In genomic region chr1:92537333-92537884, GRCh38 we compare ENCODE assay signal across 13 cellular contexts. TPM values are rescaled to one million over a fixed set of nuclear protein-coding genes. Genes with fewer than 3 reads are reported as not detected.
DNase-seq lines count a peak whose midpoint lies in the region; ATAC-seq and TF ChIP-seq lines count a peak whose summit lies in the region.
"Had no signal": no experiment of that assay in that cellular context is flagged by ENCODE, and none has a peak within 500 bp of the region (broad histone marks: within the 10 kb centered on the region; RNA-seq: fewer than 3 reads in every experiment).

No MANE protein-coding gene starts in this region.

- intact Hi-C loops in PC-9 (cut with micrococcal nuclease; ENCODE audit: unreplicated experiment) = no loop called here

- H3K4me2 ChIP-seq in PC-9 = no peak overlapping the region

- H3K27me3 Mint-ChIP-seq in activated naive CD4-positive, alpha-beta T cell treated with anti-CD3 and anti-CD28 coated beads, Interleukin-2, amount 50 U/mL, for 24 hours = no peaks in the 10 kb centered on the region

- TF ChIP-seq CTCF in VCaP (conservative IDR thresholded peaks at IDR 0.05) (no peak), PC-9 (conservative IDR thresholded peaks at IDR 0.05) (no peak)

- CTCF ChIA-PET in PC-9 (lab: Charles Lee) = interaction anchor here (0.7 kb wide), 1 partner anchor 366 kb away, joined by 9 read pairs; no protein-coding TSS in a partner anchor

- no peak for ATAC-seq in GM18511 (IDR thresholded peaks at IDR 0.05; ENCODE audit: unreplicated experiment)

- H3K27ac ChIP-seq in VCaP (peak overlapping the region; percentile 53), PC-9 (no peak overlapping the region)
- H3K27ac ChIP-seq: foreskin keratinocyte had no signal

- H3K4me3 Mint-ChIP-seq in activated naive CD4-positive, alpha-beta T cell treated with anti-CD3 and anti-CD28 coated beads, Interleukin-2, amount 50 U/mL, for 24 hours = peak overlapping the region; percentile 78

- no peak for DNase-seq in activated naive CD4-positive, alpha-beta T cell treated with anti-CD3 and anti-CD28 coated beads, Interleukin-2, amount 50 U/mL, for 16 hours
- DNase-seq in H4 (ENCODE audit: low spot score) = no peak
- no peak for DNase-seq in PC-9
- no peak for DNase-seq in NOMO-1 (lab: John Stamatoyannopoulos, UW; ENCODE audit: unreplicated experiment in 2 of 2)
- DNase-seq: body of pancreas, DMS79 treated with DMSO at 0.1 percent for 48 hours, foreskin keratinocyte, NCI-H2107, SHP77 had no signal

- H3K4me3 ChIP-seq in endocrine pancreas (ENCODE audit: control insufficient read depth, insufficient read depth, low read length) (peak overlapping the region; percentile 35), PC-9 (no peak overlapping the region)
- H3K4me3 ChIP-seq: body of pancreas had no signal

- no TSS peak for BruUV-seq in PC-9 (replicated peaks; lab: Mats Ljungman, UMichigan)

- no peaks in the 10 kb centered on the region for H3K9me3 ChIP-seq in endocrine pancreas (ENCODE audit: control insufficient read depth, low read length)
- no peaks in the 10 kb centered on the region for H3K9me3 ChIP-seq in PC-9 (ENCODE audit: insufficient read depth, low read depth)
- H3K9me3 ChIP-seq: body of pancreas had no signal

- peaks cover 77% of the 10 kb centered on the region for H3K4me1 Mint-ChIP-seq in activated naive CD4-positive, alpha-beta T cell treated with anti-CD3 and anti-CD28 coated beads, Interleukin-2, amount 50 U/mL, for 24 hours

- peak overlapping the region; percentile 99 for H3K27ac Mint-ChIP-seq in activated naive CD4-positive, alpha-beta T cell treated with anti-CD3 and anti-CD28 coated beads, Interleukin-2, amount 50 U/mL, for 24 hours

- H3K79me2 ChIP-seq in PC-9 (ENCODE audit: low read depth) = no peaks in the 10 kb centered on the region

- POLR2A ChIA-PET in PC-9 (lab: Charles Lee; ENCODE audit: unreplicated experiment) = no interaction called here

- no peaks in the 10 kb centered on the region for H4K20me1 ChIP-seq in PC-9 (ENCODE audit: insufficient read depth)

- H3K9me2 ChIP-seq in PC-9 (ENCODE audit: insufficient read depth) = 0 out of 2 replicates have a peak, but pooled peaks cover 3% of the 10 kb centered on the region

- H3K27me3 ChIP-seq in endocrine pancreas (ENCODE audit: control insufficient read depth, insufficient read depth, low read length) = no peaks in the 10 kb centered on the region
- no peaks in the 10 kb centered on the region for H3K27me3 ChIP-seq in PC-9 (ENCODE audit: insufficient read depth, low read depth)
- H3K27me3 ChIP-seq: body of pancreas, foreskin keratinocyte had no signal

- H3K4me1 ChIP-seq in endocrine pancreas (ENCODE audit: control insufficient read depth, insufficient read depth, low read length) (peaks cover 20% of the 10 kb centered on the region), PC-9 (replicated peaks; ENCODE audit: insufficient read depth) (no peaks in the 10 kb centered on the region)
- H3K4me1 ChIP-seq: foreskin keratinocyte had no signal

- no peaks in the 10 kb centered on the region for H3F3A ChIP-seq in PC-9 (ENCODE audit: insufficient read depth, low read depth)

- peaks cover 6% of the 10 kb centered on the region for H3K9me3 Mint-ChIP-seq in activated naive CD4-positive, alpha-beta T cell treated with anti-CD3 and anti-CD28 coated beads, Interleukin-2, amount 50 U/mL, for 24 hours

- no peak overlapping the region for H3K9ac ChIP-seq in endocrine pancreas (ENCODE audit: control insufficient read depth, insufficient read depth, low read length)

- H3K36me3 ChIP-seq in endocrine pancreas (ENCODE audit: control insufficient read depth, insufficient read depth, low read length) (no peaks in the 10 kb centered on the region), PC-9 (ENCODE audit: low read depth) (no peaks in the 10 kb centered on the region)

- H2AFZ ChIP-seq in PC-9 = no peak overlapping the region

- peaks cover 16% of the 10 kb centered on the region for H3K36me3 Mint-ChIP-seq in activated naive CD4-positive, alpha-beta T cell treated with anti-CD3 and anti-CD28 coated beads, Interleukin-2, amount 50 U/mL, for 24 hours

RNA-seq across cellular contexts. Expression of gene GFI1, which starts 50.7 kb away (rescaled TPM):
- 0.17 and 0.80 TPM in 2 replicates for total RNA-seq in H4 (2014; rRNA removed; shearing (Covaris generic))
- total RNA-seq in PC-9 (2021) = 0.35 and 0.53 TPM in 2 replicates
